In the genomic region with DNA sequence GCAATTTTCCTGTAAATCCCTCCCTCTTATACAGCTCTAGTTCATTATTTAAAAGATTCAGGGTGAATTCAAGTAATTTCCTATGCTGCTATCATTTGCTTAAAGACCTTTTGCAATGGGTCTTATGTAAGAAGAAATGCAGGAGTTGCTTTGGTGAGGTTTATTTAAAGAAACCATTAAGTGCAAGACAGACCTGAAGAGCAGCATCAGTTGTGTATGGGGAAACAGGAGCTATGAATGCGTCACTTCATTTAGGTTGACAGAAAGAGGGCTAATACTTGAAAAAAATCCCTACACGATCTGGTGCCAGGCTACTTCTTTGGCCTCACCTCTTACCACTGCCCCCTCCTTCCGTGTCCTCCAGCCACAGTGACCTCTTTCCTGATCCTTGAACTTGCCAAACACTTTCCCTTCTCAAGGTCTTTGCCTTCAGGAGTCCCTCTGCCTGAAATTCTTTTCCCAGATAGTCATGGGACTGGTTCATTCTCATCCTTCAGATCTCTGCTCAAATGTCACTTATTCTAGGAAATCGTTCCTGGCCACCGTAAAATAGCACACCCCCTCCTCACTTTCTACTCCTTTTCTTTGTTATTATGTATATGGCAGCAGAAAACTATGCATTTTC, we compare ENCODE assay signal across 8 cellular contexts. TPM values are rescaled to one million over a fixed set of nuclear protein-coding genes. Genes with fewer than 3 reads are reported as not detected.
DNase-seq lines count a peak whose midpoint lies in the region; ATAC-seq, FAIRE-seq and TF ChIP-seq lines count a peak whose summit lies in the region.

No MANE protein-coding gene starts in this region.

- dilution Hi-C loops in keratinocyte (cut with MboI; ENCODE audit: extremely low pct_ligation_motif_present, low sequenced_read_pairs), result no loop called here

- peak overlapping the region; percentile 87 for H3K27ac ChIP-seq in keratinocyte (ENCODE audit: control insufficient read depth, insufficient read depth, low read length)
- H3K27ac ChIP-seq in thoracic aorta, result peak overlapping the region; percentile 95 to 97
- no peak overlapping the region for H3K27ac ChIP-seq in foreskin keratinocyte

- peaks cover 6 to 10% of the 10 kb centered on the region in 2 donors for H3K36me3 Mint-ChIP-seq in activated T-cell treated with anti-CD3 and anti-CD28 coated beads, Interleukin-2, amount 50 U/mL, for 72 hours (ENCODE audit: insufficient read depth in 2 of 2)
- peaks cover 4% of the 10 kb centered on the region for H3K36me3 Mint-ChIP-seq in activated CD4-positive, alpha-beta memory T cell treated with anti-CD3 and anti-CD28 coated beads for 36 hours

- H3K27me3 ChIP-seq in keratinocyte (ENCODE audit: control insufficient read depth, extremely low read depth, insufficient read depth, low read length), result no peaks in the 10 kb centered on the region
- H3K27me3 ChIP-seq in thoracic aorta (replicated peaks; ENCODE audit: insufficient read depth), result no peaks in the 10 kb centered on the region
- H3K27me3 ChIP-seq in foreskin keratinocyte, result no peaks in the 10 kb centered on the region

- H3K4me3 Mint-ChIP-seq in activated T-cell treated with anti-CD3 and anti-CD28 coated beads, Interleukin-2, amount 50 U/mL, for 72 hours, result peak overlapping the region in 1 of 2 donors; percentile 96
- peak overlapping the region; percentile 90 for H3K4me3 Mint-ChIP-seq in activated CD4-positive, alpha-beta memory T cell treated with anti-CD3 and anti-CD28 coated beads for 36 hours

- peak overlapping the region; percentile 96 for H2AFZ ChIP-seq in keratinocyte (ENCODE audit: control insufficient read depth, low read length)

- no peak for ATAC-seq in activated T-cell treated with anti-CD3 and anti-CD28 coated beads, Interleukin-2, amount 50 U/mL, for 72 hours (replicated peaks in 1 of 2)
- no peak for ATAC-seq in thoracic aorta (ENCODE audit: insufficient number of reproducible peaks, low FRiP score, low read depth)
- no peak for ATAC-seq in foreskin keratinocyte

- DNase-seq in activated T-cell treated with anti-CD3 and anti-CD28 coated beads, Interleukin-2, amount 50 U/mL, for 72 hours, result no peak
- DNase-seq in activated T-cell treated with anti-CD3 and anti-CD28 coated beads for 4 hours (no peak), keratinocyte (ENCODE audit: low read depth, low spot score) (no peak), thoracic aorta (ENCODE audit: low spot score) (no peak), NCI-H1694 (lab: John Stamatoyannopoulos, UW) (no peak), foreskin keratinocyte (no peak), kidney glomerular epithelial cell (lab: John Stamatoyannopoulos, UW) (no peak)
- no peak for DNase-seq in activated CD4-positive, alpha-beta memory T cell treated with anti-CD3 and anti-CD28 coated beads for 36 hours

- peak overlapping the region; percentile 87 for H3K4me2 ChIP-seq in keratinocyte (ENCODE audit: control insufficient read depth, extremely low read depth, insufficient read depth, low read depth, low read length)

- no peaks in the 10 kb centered on the region for H3K36me3 ChIP-seq in keratinocyte (ENCODE audit: control insufficient read depth in 2 of 2, extremely low read depth in 1 of 2, insufficient read depth in 2 of 2, low read length in 2 of 2)
- H3K36me3 ChIP-seq in thoracic aorta, result no peaks in the 10 kb centered on the region

- H3K27ac Mint-ChIP-seq in activated T-cell treated with anti-CD3 and anti-CD28 coated beads, Interleukin-2, amount 50 U/mL, for 72 hours, result peak overlapping the region; percentile 85
- H3K27ac Mint-ChIP-seq in activated CD4-positive, alpha-beta memory T cell treated with anti-CD3 and anti-CD28 coated beads for 36 hours, result peak overlapping the region; percentile 96

- H3K79me2 ChIP-seq in keratinocyte (ENCODE audit: control insufficient read depth, insufficient read depth, low read length), result peaks cover 3% of the 10 kb centered on the region

- TF ChIP-seq CTCF in keratinocyte (optimal IDR thresholded peaks at IDR 0.05 in 1 of 3, IDR thresholded peaks at IDR 0.05 in 1 of 3, conservative IDR thresholded peaks at IDR 0.05 in 1 of 3; ENCODE audit: extremely low read depth in 1 of 3, insufficient read depth in 2 of 3, low read length in 3 of 3) (no peak), thoracic aorta (IDR thresholded peaks at IDR 0.05) (no peak), foreskin keratinocyte (conservative IDR thresholded peaks at IDR 0.05) (no peak)

- H3K4me1 Mint-ChIP-seq in activated T-cell treated with anti-CD3 and anti-CD28 coated beads, Interleukin-2, amount 50 U/mL, for 72 hours (ENCODE audit: low read depth), result peaks cover 65% of the 10 kb centered on the region
- peaks cover 60% of the 10 kb centered on the region for H3K4me1 Mint-ChIP-seq in activated CD4-positive, alpha-beta memory T cell treated with anti-CD3 and anti-CD28 coated beads for 36 hours (ENCODE audit: low read depth)

- H3K27me3 Mint-ChIP-seq in activated T-cell treated with anti-CD3 and anti-CD28 coated beads, Interleukin-2, amount 50 U/mL, for 72 hours (ENCODE audit: low read depth), result no peaks in the 10 kb centered on the region
- no peaks in the 10 kb centered on the region for H3K27me3 Mint-ChIP-seq in activated CD4-positive, alpha-beta memory T cell treated with anti-CD3 and anti-CD28 coated beads for 36 hours

- H3K9me3 Mint-ChIP-seq in activated T-cell treated with anti-CD3 and anti-CD28 coated beads, Interleukin-2, amount 50 U/mL, for 72 hours, result no peaks in the 10 kb centered on the region
- no peaks in the 10 kb centered on the region for H3K9me3 Mint-ChIP-seq in activated CD4-positive, alpha-beta memory T cell treated with anti-CD3 and anti-CD28 coated beads for 36 hours

- H3K9ac ChIP-seq in keratinocyte (ENCODE audit: control insufficient read depth, extremely low read depth, insufficient read depth, low read length), result peak overlapping the region; percentile 89

- FAIRE-seq in keratinocyte (lab: Jason Lieb, UNC), result no peak

- CTCF ChIA-PET in activated CD4-positive, alpha-beta memory T cell treated with anti-CD3 and anti-CD28 coated beads for 36 hours (lab: Charles Lee), result interaction anchor here (0.8 to 1.6 kb wide), 5 partner anchors 12 to 221 kb away, joined by 3 to 7 read pairs (median 3); no protein-coding TSS in a partner anchor

- intact Hi-C loops in activated CD4-positive, alpha-beta memory T cell treated with anti-CD3 and anti-CD28 coated beads for 36 hours (cut with micrococcal nuclease), result loop anchor here (1.0 to 10.0 kb wide), 8 partner anchors 12 to 1456 kb away; partner anchors contain the start of genes AK3, CD274, CDC37L1 and RFX3

- peaks cover 26% of the 10 kb centered on the region for H3K4me1 ChIP-seq in keratinocyte (ENCODE audit: control insufficient read depth, extremely low read depth, insufficient read depth, low read length)
- H3K4me1 ChIP-seq in thoracic aorta (ENCODE audit: control insufficient read depth in 1 of 2, low read depth in 2 of 2), result peaks cover 16 to 48% of the 10 kb centered on the region in 2 donors
- peaks cover 5% of the 10 kb centered on the region for H3K4me1 ChIP-seq in foreskin keratinocyte

- peak overlapping the region in 2 of 3 experiments; percentile 86 for H3K4me3 ChIP-seq in keratinocyte (ENCODE audit: control insufficient read depth in 2 of 3, extremely low read depth in 1 of 3, insufficient read depth in 2 of 3, low read depth in 1 of 3, low read length in 3 of 3)
- peak overlapping the region; percentile 88 for H3K4me3 ChIP-seq in thoracic aorta

- H3K9me3 ChIP-seq in keratinocyte (ENCODE audit: control insufficient read depth, low read depth, low read length), result no peaks in the 10 kb centered on the region
- no peaks in the 10 kb centered on the region for H3K9me3 ChIP-seq in thoracic aorta

- H3K9me1 ChIP-seq in keratinocyte (ENCODE audit: control insufficient read depth, extremely low read depth, insufficient read depth, low read length), result no peaks in the 10 kb centered on the region

- POLR2A ChIA-PET in activated CD4-positive, alpha-beta memory T cell treated with anti-CD3 and anti-CD28 coated beads for 36 hours (lab: Charles Lee), result interaction anchor here (0.7 to 2.6 kb wide), 5 partner anchors 10 to 192 kb away, joined by 3 to 20 read pairs (median 5); partner anchors contain the start of gene RCL1

- no peaks in the 10 kb centered on the region for H4K20me1 ChIP-seq in keratinocyte (ENCODE audit: control insufficient read depth, extremely low read depth, insufficient read depth, low read length)

RNA-seq across cellular contexts. Expression of gene JAK2, which starts 1.4 kb away (rescaled TPM):
- 10 to 100 TPM; 30.3 to 31.9 TPM for total RNA-seq in activated T-cell treated with anti-CD3 and anti-CD28 coated beads, Interleukin-2, amount 50 U/mL, for 72 hours
- total RNA-seq in activated CD4-positive, alpha-beta memory T cell treated with anti-CD3 and anti-CD28 coated beads for 36 hours, result 10 to 100 TPM; 23.2 to 25.5 TPM
- polyA plus RNA-seq in keratinocyte, result 2.6 to 5.4 TPM (median 3.9 TPM) in 3 replicates
- 6.2 TPM for polyA plus RNA-seq in keratinocyte (2011; ENCODE audit: low read depth)
- polyA plus RNA-seq in keratinocyte (2011; cell fraction: cytosol; rRNA removed), result 2.2 and 3.7 TPM in 2 replicates
- polyA plus RNA-seq in keratinocyte (2011; cell fraction: nucleus; rRNA removed), result 4.5 and 6.6 TPM in 2 replicates
- polyA plus RNA-seq in keratinocyte (2012; ENCODE audit: low replicate concordance), result 3.4 and 4.7 TPM in 2 replicates
- 0.39 to 13.6 TPM (median 5.9 TPM) in 3 replicates for polyA minus RNA-seq in keratinocyte
- 7.7 TPM for polyA minus RNA-seq in keratinocyte (2011; cell fraction: cytosol; rRNA and poly(A)+ RNA removed)
- polyA minus RNA-seq in keratinocyte (2011; cell fraction: nucleus; rRNA and poly(A)+ RNA removed), result 8.7 and 19.9 TPM in 2 replicates
- 10 to 100 TPM; 77.8 to 90.0 TPM for total RNA-seq in thoracic aorta
- total RNA-seq in foreskin keratinocyte, result 5.3 and 6.4 TPM in 2 replicates
- polyA plus RNA-seq in foreskin keratinocyte, result 1.0 TPM in 2 replicates
